Comparison of ENCODE assay signal across 8 cellular contexts in genomic region chr2:85309699-85310321, GRCh38. TPM values are rescaled to one million over a fixed set of nuclear protein-coding genes. Genes with fewer than 3 reads are reported as not detected.
A peak's percentile ranks its signal among the peaks of the same experiment; 100 is the strongest.
DNase-seq lines count a peak whose midpoint lies in the region; ATAC-seq and TF ChIP-seq lines count a peak whose summit lies in the region.

No MANE protein-coding gene starts in this region.

- H3K14ac ChIP-seq in neuronal stem cell (ENCODE audit: low read length), result no peak overlapping the region

- peak overlapping the region; percentile 34 to 82 (median 81) for H3K27ac Mint-ChIP-seq in brain

- H3K23ac ChIP-seq in neuronal stem cell (ENCODE audit: low read depth, low read length, poor library complexity), result peak overlapping the region; percentile 17

- H2AK5ac ChIP-seq in neuronal stem cell (ENCODE audit: low read depth, low read length), result no peak overlapping the region

- no peak overlapping the region for H2BK12ac ChIP-seq in neuronal stem cell (ENCODE audit: low read length)

- H3K27me3 ChIP-seq in neuronal stem cell (ENCODE audit: control insufficient read depth in 3 of 3, insufficient read depth in 3 of 3, low read depth in 1 of 3, low read length in 3 of 3) (no peaks in the 10 kb centered on the region), testis (no peaks in the 10 kb centered on the region)

- WGBS in neuronal stem cell (ENCODE audit: extremely low coverage in 2 of 2, insufficient read length in 2 of 2, insufficient replicate concordance in 1 of 2), 2 donors, result no CpG with 5 or more reads among the region's 19 CpGs
- 53 to 69% methylated on average over 19 of the region's 19 CpGs for WGBS in testis, 2 donors

- H3K9me3 Mint-ChIP-seq in brain, result no peaks in the 10 kb centered on the region

- H2BK5ac ChIP-seq in neuronal stem cell (ENCODE audit: low read length), result no peak overlapping the region

- DNase-seq in NCI-H446 treated with DMSO at 0.1 percent for 48 hours (lab: John Stamatoyannopoulos, UW), result peak; percentile 8
- DNase-seq in neuronal stem cell (ENCODE audit: low spot score), result no peak
- DNase-seq in testis, result no peak
- no peak for DNase-seq in NCI-H1105 (lab: John Stamatoyannopoulos, UW)
- DNase-seq in NCI-H146 (lab: John Stamatoyannopoulos, UW), result no peak

- H3K27me3 Mint-ChIP-seq in brain, result no peaks in the 10 kb centered on the region

- H3K27ac ChIP-seq in neuronal stem cell (replicated peaks; ENCODE audit: low read length), result peak overlapping the region; percentile 15
- H3K27ac ChIP-seq in testis, result no peak overlapping the region

- ATAC-seq in GM18520 (IDR thresholded peaks at IDR 0.05; ENCODE audit: unreplicated experiment), result peak; percentile 11
- ATAC-seq in HG02840 (IDR thresholded peaks at IDR 0.05; ENCODE audit: low FRiP score, unreplicated experiment), result no peak

- no peak overlapping the region for H3K18ac ChIP-seq in neuronal stem cell (ENCODE audit: low read length)

- no peak overlapping the region for H4K91ac ChIP-seq in neuronal stem cell (ENCODE audit: low read depth, low read length, poor library complexity)

- no peaks in the 10 kb centered on the region for H3K79me1 ChIP-seq in neuronal stem cell (ENCODE audit: low read depth, low read length)

- H3K4me2 ChIP-seq in neuronal stem cell (ENCODE audit: insufficient read depth, low read length, poor library complexity, severe bottlenecking), result no peak overlapping the region

- H3K36me3 ChIP-seq in neuronal stem cell (replicated peaks in 1 of 2; ENCODE audit: control insufficient read depth in 2 of 2, insufficient read depth in 2 of 2, low read length in 2 of 2), result peaks cover 36 to 58% of the 10 kb centered on the region in 2 donors
- no peaks in the 10 kb centered on the region for H3K36me3 ChIP-seq in testis (ENCODE audit: low read depth, missing control alignments)

- no peak overlapping the region for H3K9ac ChIP-seq in neuronal stem cell (ENCODE audit: low read depth, low read length, poor library complexity)

- H4K8ac ChIP-seq in neuronal stem cell (ENCODE audit: low read depth, low read length), result no peak overlapping the region

- TF ChIP-seq POLR2A in testis (IDR thresholded peaks at IDR 0.05), result no peak

- H3K9me3 ChIP-seq in neuronal stem cell (replicated peaks in 1 of 2; ENCODE audit: control insufficient read depth in 2 of 2, insufficient read depth in 1 of 2, low read depth in 1 of 2, low read length in 2 of 2) (no peaks in the 10 kb centered on the region), testis (no peaks in the 10 kb centered on the region)

- intact Hi-C loops in testis (cut with DNase I; ENCODE audit: low total_unique reads), result no loop called here

- no peak overlapping the region for H2AFZ ChIP-seq in neuronal stem cell (ENCODE audit: low read length)

- no peak overlapping the region for H3K4me3 ChIP-seq in neuronal stem cell (ENCODE audit: low read length in 2 of 2)
- H3K4me3 ChIP-seq in testis, result no peak overlapping the region

- H3K36me3 Mint-ChIP-seq in brain, result peaks cover 21% of the 10 kb centered on the region

- H3K4ac ChIP-seq in neuronal stem cell (ENCODE audit: low read length), result no peak overlapping the region

- TF ChIP-seq CTCF in brain (conservative IDR thresholded peaks at IDR 0.05), result no peak
- no peak for TF ChIP-seq CTCF in testis (IDR thresholded peaks at IDR 0.05)

- no peak overlapping the region for H2BK120ac ChIP-seq in neuronal stem cell (ENCODE audit: low read depth, low read length)

- no peaks in the 10 kb centered on the region for H3K4me1 ChIP-seq in neuronal stem cell (ENCODE audit: control insufficient read depth in 2 of 2, insufficient read depth in 1 of 2, low read depth in 1 of 2, low read length in 2 of 2)
- H3K4me1 ChIP-seq in testis, result peaks cover 21% of the 10 kb centered on the region

- no peak overlapping the region for H2BK15ac ChIP-seq in neuronal stem cell (ENCODE audit: low read length)

- H3K4me1 Mint-ChIP-seq in brain, result peaks cover 23% of the 10 kb centered on the region

- H3K4me3 Mint-ChIP-seq in brain, result no peak overlapping the region

RNA-seq across cellular contexts. Expression of gene TGOLN2, which starts 18.0 kb away (rescaled TPM):
- polyA plus RNA-seq in brain (ENCODE audit: insufficient read depth, low read depth, low replicate concordance) (80.0 TPM), testis (ENCODE audit: insufficient read depth, low read depth, low replicate concordance) (80.6 TPM)
- 24.7 TPM for polyA plus RNA-seq in neuronal stem cell (2013, experiment 1 of 2)
- 25.4 TPM for polyA plus RNA-seq in neuronal stem cell (2013, experiment 2 of 2)
- 100 to 1,000 TPM; 115 to 143 TPM for total RNA-seq in testis

RNA-seq across cellular contexts. Expression of gene RETSAT, which starts 44.5 kb away (rescaled TPM):
- polyA plus RNA-seq in brain (ENCODE audit: insufficient read depth, low read depth, low replicate concordance), result 33.3 TPM
- polyA plus RNA-seq in neuronal stem cell (2013, experiment 1 of 2), result 7.8 TPM
- polyA plus RNA-seq in neuronal stem cell (2013, experiment 2 of 2), result 8.5 TPM
- 10 to 100 TPM; 54.0 to 60.5 TPM for total RNA-seq in testis
- 49.7 TPM for polyA plus RNA-seq in testis (ENCODE audit: insufficient read depth, low read depth, low replicate concordance)

RNA-seq across cellular contexts. Expression of gene ELMOD3, which starts 44.8 kb away (rescaled TPM):
- polyA plus RNA-seq in brain (ENCODE audit: insufficient read depth, low read depth, low replicate concordance) (14.6 TPM), testis (ENCODE audit: insufficient read depth, low read depth, low replicate concordance) (26.2 TPM)
- polyA plus RNA-seq in neuronal stem cell (2013, experiment 1 of 2), result 14.0 TPM
- polyA plus RNA-seq in neuronal stem cell (2013, experiment 2 of 2), result 13.1 TPM
- total RNA-seq in testis, result 10 to 100 TPM; 38.4 to 51.6 TPM
